ENCODE assay signal across 13 cellular contexts in the genomic region with DNA sequence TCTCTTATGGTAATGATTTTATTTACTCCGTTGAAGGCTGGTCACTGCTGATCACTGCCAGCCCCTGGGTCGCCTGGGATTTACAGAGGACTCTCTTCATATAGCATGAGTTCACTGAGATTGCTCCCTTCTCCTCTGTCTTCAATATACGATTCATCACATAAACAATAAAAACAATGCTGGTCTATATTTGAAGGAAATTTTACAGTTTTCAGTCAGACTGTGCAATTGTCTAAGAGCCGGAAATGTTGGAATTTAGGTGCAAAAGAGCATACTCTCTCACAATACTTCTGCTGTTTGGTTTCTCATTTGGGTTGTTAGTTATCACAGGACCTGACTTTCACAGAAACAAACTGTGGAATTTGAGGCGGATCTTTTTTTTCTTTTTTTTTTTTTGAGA.
"Had no signal": no experiment of that assay in that cellular context is flagged by ENCODE, and none has a peak within 500 bp of the region (broad histone marks: within the 10 kb centered on the region; RNA-seq: fewer than 3 reads in every experiment).

No MANE protein-coding gene starts in this region.

- H3K4me1 ChIP-seq: colonic mucosa, pancreas, thyroid gland had no signal

- H3K36me3 ChIP-seq: cardiac muscle cell, colonic mucosa, pancreas, stomach, thyroid gland had no signal

- H3K4me3 ChIP-seq: cardiac muscle cell, colonic mucosa, pancreas, stomach, thyroid gland had no signal

- H3K27me3 Mint-ChIP-seq: activated CD8-positive, alpha-beta T cell treated with anti-CD3 and anti-CD28 coated beads for 36 hours; activated naive CD8-positive, alpha-beta T cell treated with anti-CD3 and anti-CD28 coated beads, Interleukin-2, amount 50 U/mL, for 24 hours; effector memory CD8-positive, alpha-beta T cell; naive thymus-derived CD4-positive, alpha-beta T cell had no signal

- H3K4me3 Mint-ChIP-seq: activated CD8-positive, alpha-beta T cell treated with anti-CD3 and anti-CD28 coated beads for 36 hours; activated naive CD8-positive, alpha-beta T cell treated with anti-CD3 and anti-CD28 coated beads, Interleukin-2, amount 50 U/mL, for 24 hours; effector memory CD8-positive, alpha-beta T cell; naive thymus-derived CD4-positive, alpha-beta T cell had no signal

- ATAC-seq: activated CD8-positive, alpha-beta T cell treated with anti-CD3 and anti-CD28 coated beads for 36 hours; activated naive CD8-positive, alpha-beta T cell treated with anti-CD3 and anti-CD28 coated beads, Interleukin-2, amount 50 U/mL, for 24 hours; effector memory CD8-positive, alpha-beta T cell; naive thymus-derived CD4-positive, alpha-beta T cell; pancreas had no signal

- H3K27ac Mint-ChIP-seq: activated CD8-positive, alpha-beta T cell treated with anti-CD3 and anti-CD28 coated beads for 36 hours; activated naive CD8-positive, alpha-beta T cell treated with anti-CD3 and anti-CD28 coated beads, Interleukin-2, amount 50 U/mL, for 24 hours; effector memory CD8-positive, alpha-beta T cell had no signal

- H3K9me3 ChIP-seq: colonic mucosa, pancreas, stomach, thyroid gland had no signal

- H3K27ac ChIP-seq: colonic mucosa, pancreas, thyroid gland had no signal

- DNase-seq: activated CD8-positive, alpha-beta memory T cell treated with anti-CD3 and anti-CD28 coated beads, Interleukin-2, amount 50 U/mL, for 48 hours; activated CD8-positive, alpha-beta T cell treated with anti-CD3 and anti-CD28 coated beads for 36 hours; activated naive CD4-positive, alpha-beta T cell treated with Interleukin-2 at 50 U/mL for 16 hours; activated naive CD8-positive, alpha-beta T cell treated with anti-CD3 and anti-CD28 coated beads, Interleukin-2, amount 50 U/mL, for 24 hours; colonic mucosa; effector memory CD8-positive, alpha-beta T cell; kidney glomerular epithelial cell; naive thymus-derived CD4-positive, alpha-beta T cell; pancreas; stomach; T-helper 9 cell; thyroid gland had no signal

- H3K27me3 ChIP-seq: cardiac muscle cell, colonic mucosa, pancreas, stomach, thyroid gland had no signal

- H3K9me3 Mint-ChIP-seq: activated CD8-positive, alpha-beta T cell treated with anti-CD3 and anti-CD28 coated beads for 36 hours; activated naive CD8-positive, alpha-beta T cell treated with anti-CD3 and anti-CD28 coated beads, Interleukin-2, amount 50 U/mL, for 24 hours; effector memory CD8-positive, alpha-beta T cell; naive thymus-derived CD4-positive, alpha-beta T cell had no signal
